In genomic region chr4:80307183-80307735, GRCh38 we compare ENCODE assay signal across 9 cellular contexts. TPM values are rescaled to one million over a fixed set of nuclear protein-coding genes. Genes with fewer than 3 reads are reported as not detected.
DNase-seq lines count a peak whose midpoint lies in the region; ATAC-seq, FAIRE-seq and TF ChIP-seq lines count a peak whose summit lies in the region.
"Had no signal": no experiment of that assay in that cellular context is flagged by ENCODE, and none has a peak within 500 bp of the region (broad histone marks: within the 10 kb centered on the region; RNA-seq: fewer than 3 reads in every experiment).

No MANE protein-coding gene starts in this region.

- peak; percentile 86 for FAIRE-seq in keratinocyte (lab: Jason Lieb, UNC)

- dilution Hi-C loops in keratinocyte (cut with MboI; ENCODE audit: extremely low pct_ligation_motif_present, low sequenced_read_pairs) = no loop called here

- H3K36me3 Mint-ChIP-seq in Calu3 (ENCODE audit: insufficient read depth, unreplicated experiment) = no peaks in the 10 kb centered on the region
- H3K36me3 Mint-ChIP-seq in stimulated activated effector memory CD8-positive, alpha-beta T cell treated with anti-CD3 and anti-CD28 coated beads, Interleukin-12 subunit alpha, Interleukin-12 subunit beta, amount 100 ng/mL, for 72 hours = no peaks in the 10 kb centered on the region
- H3K36me3 Mint-ChIP-seq in natural killer cell = no peaks in the 10 kb centered on the region

- ATAC-seq in RWPE2 (ENCODE audit: low read depth) = no peak
- ATAC-seq in HG02623 (IDR thresholded peaks at IDR 0.05; ENCODE audit: unreplicated experiment) = no peak
- no peak for ATAC-seq in stimulated activated effector memory CD8-positive, alpha-beta T cell treated with anti-CD3 and anti-CD28 coated beads, Interleukin-12 subunit alpha, Interleukin-12 subunit beta, amount 100 ng/mL, for 72 hours
- ATAC-seq in natural killer cell = no peak

- H3K4me3 ChIP-seq in RWPE2 (ENCODE audit: severe bottlenecking) = no peak overlapping the region
- peak overlapping the region in 2 of 3 experiments; percentile 47 to 58 for H3K4me3 ChIP-seq in keratinocyte (ENCODE audit: control insufficient read depth in 2 of 3, extremely low read depth in 1 of 3, insufficient read depth in 2 of 3, low read depth in 1 of 3, low read length in 3 of 3)

- no peaks in the 10 kb centered on the region for H3K27me3 ChIP-seq in RWPE2 (ENCODE audit: insufficient read depth, poor library complexity, severe bottlenecking)
- no peaks in the 10 kb centered on the region for H3K27me3 ChIP-seq in keratinocyte (ENCODE audit: control insufficient read depth, extremely low read depth, insufficient read depth, low read length)

- peak overlapping the region; percentile 27 for H3K27ac Mint-ChIP-seq in Calu3 (ENCODE audit: unreplicated experiment)
- no peak overlapping the region for H3K27ac Mint-ChIP-seq in stimulated activated effector memory CD8-positive, alpha-beta T cell treated with anti-CD3 and anti-CD28 coated beads, Interleukin-12 subunit alpha, Interleukin-12 subunit beta, amount 100 ng/mL, for 72 hours
- H3K27ac Mint-ChIP-seq in natural killer cell = no peak overlapping the region

- peak overlapping the region; percentile 89 for H3K27ac ChIP-seq in RWPE2 (ENCODE audit: poor library complexity, severe bottlenecking)
- peak overlapping the region; percentile 91 for H3K27ac ChIP-seq in keratinocyte (ENCODE audit: control insufficient read depth, insufficient read depth, low read length)

- H3K9me3 ChIP-seq in RWPE2 (ENCODE audit: severe bottlenecking) (no peaks in the 10 kb centered on the region), keratinocyte (ENCODE audit: control insufficient read depth, low read depth, low read length) (no peaks in the 10 kb centered on the region)

- no peaks in the 10 kb centered on the region for H4K20me1 ChIP-seq in keratinocyte (ENCODE audit: control insufficient read depth, extremely low read depth, insufficient read depth, low read length)

- H3K9me3 Mint-ChIP-seq in Calu3 (ENCODE audit: low read depth, unreplicated experiment) (no peaks in the 10 kb centered on the region), natural killer cell (no peaks in the 10 kb centered on the region)
- H3K9me3 Mint-ChIP-seq in stimulated activated effector memory CD8-positive, alpha-beta T cell treated with anti-CD3 and anti-CD28 coated beads, Interleukin-12 subunit alpha, Interleukin-12 subunit beta, amount 100 ng/mL, for 72 hours = no peaks in the 10 kb centered on the region

- H3K4me1 Mint-ChIP-seq in Calu3 (ENCODE audit: low read depth, unreplicated experiment) = peaks cover 14% of the 10 kb centered on the region
- no peaks in the 10 kb centered on the region for H3K4me1 Mint-ChIP-seq in stimulated activated effector memory CD8-positive, alpha-beta T cell treated with anti-CD3 and anti-CD28 coated beads, Interleukin-12 subunit alpha, Interleukin-12 subunit beta, amount 100 ng/mL, for 72 hours
- H3K4me1 Mint-ChIP-seq in natural killer cell = no peaks in the 10 kb centered on the region

- H3K4me3 Mint-ChIP-seq in Calu3 (ENCODE audit: low read depth, unreplicated experiment) (peak overlapping the region; percentile 62), natural killer cell (no peak overlapping the region)
- no peak overlapping the region for H3K4me3 Mint-ChIP-seq in stimulated activated effector memory CD8-positive, alpha-beta T cell treated with anti-CD3 and anti-CD28 coated beads, Interleukin-12 subunit alpha, Interleukin-12 subunit beta, amount 100 ng/mL, for 72 hours

- no peak overlapping the region for H2AFZ ChIP-seq in keratinocyte (ENCODE audit: control insufficient read depth, low read length)

- CTCF ChIA-PET in Calu3 (lab: Charles Lee) = no interaction called here

- H3K27me3 Mint-ChIP-seq in Calu3 (ENCODE audit: unreplicated experiment) (no peaks in the 10 kb centered on the region), natural killer cell (ENCODE audit: low read depth in 2 of 2) (peaks cover 9 to 26% of the 10 kb centered on the region in 2 donors)

- H3K4me1 ChIP-seq in RWPE2 (ENCODE audit: insufficient read depth, poor library complexity, severe bottlenecking) (peaks cover 51% of the 10 kb centered on the region), keratinocyte (ENCODE audit: control insufficient read depth, extremely low read depth, insufficient read depth, low read length) (peaks cover 52% of the 10 kb centered on the region)

- intact Hi-C loops in Calu3 (cut with micrococcal nuclease; ENCODE audit: unreplicated experiment) = no loop called here
- intact Hi-C loops in natural killer cell (cut with micrococcal nuclease) = no loop called here

- BruUV-seq in Calu3 (replicated peaks; lab: Mats Ljungman, UMichigan) = no TSS peak

- H3K36me3 ChIP-seq in RWPE2 (ENCODE audit: low read depth) (no peaks in the 10 kb centered on the region), keratinocyte (ENCODE audit: control insufficient read depth in 2 of 2, extremely low read depth in 1 of 2, insufficient read depth in 2 of 2, low read length in 2 of 2) (no peaks in the 10 kb centered on the region)

- no peaks in the 10 kb centered on the region for H3K9me1 ChIP-seq in keratinocyte (ENCODE audit: control insufficient read depth, extremely low read depth, insufficient read depth, low read length)

- no peak for TF ChIP-seq CTCF in Calu3 (IDR thresholded peaks at IDR 0.05; ENCODE audit: unreplicated experiment)
- no peak for TF ChIP-seq CTCF in RWPE2 (IDR thresholded peaks at IDR 0.05; ENCODE audit: poor library complexity, severe bottlenecking)
- TF ChIP-seq CTCF in keratinocyte (optimal IDR thresholded peaks at IDR 0.05 in 1 of 3, IDR thresholded peaks at IDR 0.05 in 1 of 3, conservative IDR thresholded peaks at IDR 0.05 in 1 of 3; ENCODE audit: extremely low read depth in 1 of 3, insufficient read depth in 2 of 3, low read length in 3 of 3) = no peak
- TF ChIP-seq CTCF in natural killer cell (IDR thresholded peaks at IDR 0.05) = no peak

- DNase-seq in Calu3 (no peak), NCI-H1105 (lab: John Stamatoyannopoulos, UW) (peak; percentile 47), RWPE2 (ENCODE audit: low spot score) (no peak), keratinocyte (ENCODE audit: low read depth, low spot score) (no peak), SIG-M5 (lab: John Stamatoyannopoulos, UW) (no peak), natural killer cell (no peak)
- DNase-seq in stimulated activated effector memory CD8-positive, alpha-beta T cell treated with anti-CD3 and anti-CD28 coated beads, Interleukin-12 subunit alpha, Interleukin-12 subunit beta, amount 100 ng/mL, for 72 hours (ENCODE audit: low spot score in 2 of 2) = no peak
- DNase-seq: cortex of kidney had no signal

- H3K4me2 ChIP-seq in keratinocyte (ENCODE audit: control insufficient read depth, extremely low read depth, insufficient read depth, low read depth, low read length) = peak overlapping the region; percentile 84

- H3K79me2 ChIP-seq in keratinocyte (ENCODE audit: control insufficient read depth, insufficient read depth, low read length) = no peaks in the 10 kb centered on the region

- peak overlapping the region; percentile 66 for H3K9ac ChIP-seq in keratinocyte (ENCODE audit: control insufficient read depth, extremely low read depth, insufficient read depth, low read length)

RNA-seq across cellular contexts. Expression of gene CFAP299, which starts 28.3 kb away (rescaled TPM):
- total RNA-seq in Calu3 (2022) (not detected in 2 replicates), natural killer cell (not detected)
- polyA plus RNA-seq in keratinocyte = 0.14 to 0.24 TPM in 2 of 3 replicates, not detected in the other
- polyA plus RNA-seq in keratinocyte (2011; ENCODE audit: low read depth) = not detected
- 0.30 TPM in 1 of 2 replicates, not detected in the other for polyA plus RNA-seq in keratinocyte (2011; cell fraction: cytosol; rRNA removed)
- polyA plus RNA-seq in keratinocyte (2011; cell fraction: nucleus; rRNA removed) = 0.41 and 0.84 TPM in 2 replicates
- polyA plus RNA-seq in keratinocyte (2012; ENCODE audit: low replicate concordance) = not detected in 2 replicates
- 0.07 to 0.70 TPM in 2 of 3 replicates, not detected in the other for polyA minus RNA-seq in keratinocyte
- not detected for polyA minus RNA-seq in keratinocyte (2011; cell fraction: cytosol; rRNA and poly(A)+ RNA removed)
- polyA minus RNA-seq in keratinocyte (2011; cell fraction: nucleus; rRNA and poly(A)+ RNA removed) = 1.4 TPM in 1 of 2 replicates, not detected in the other

RNA-seq across cellular contexts. Expression of gene FGF5, which starts 40.8 kb away (rescaled TPM):
- 0.50 and 0.81 TPM in 2 replicates for total RNA-seq in Calu3 (2022)
- 3.9 to 5.4 TPM (median 4.4 TPM) in 3 replicates for polyA plus RNA-seq in keratinocyte
- 1.9 TPM for polyA plus RNA-seq in keratinocyte (2011; ENCODE audit: low read depth)
- 4.4 and 6.0 TPM in 2 replicates for polyA plus RNA-seq in keratinocyte (2011; cell fraction: cytosol; rRNA removed)
- 4.9 and 5.1 TPM in 2 replicates for polyA plus RNA-seq in keratinocyte (2011; cell fraction: nucleus; rRNA removed)
- polyA plus RNA-seq in keratinocyte (2012; ENCODE audit: low replicate concordance) = 1.0 and 5.1 TPM in 2 replicates
- polyA minus RNA-seq in keratinocyte = 4.7 to 8.3 TPM (median 5.6 TPM) in 3 replicates
- 12.3 TPM for polyA minus RNA-seq in keratinocyte (2011; cell fraction: cytosol; rRNA and poly(A)+ RNA removed)
- polyA minus RNA-seq in keratinocyte (2011; cell fraction: nucleus; rRNA and poly(A)+ RNA removed) = 7.5 and 12.9 TPM in 2 replicates
- under 1 TPM in 2 of 3 donors, not detected in 1; 0.09 TPM for total RNA-seq in natural killer cell
